23 cellular contexts compared by ENCODE assay signal in the genomic region with DNA sequence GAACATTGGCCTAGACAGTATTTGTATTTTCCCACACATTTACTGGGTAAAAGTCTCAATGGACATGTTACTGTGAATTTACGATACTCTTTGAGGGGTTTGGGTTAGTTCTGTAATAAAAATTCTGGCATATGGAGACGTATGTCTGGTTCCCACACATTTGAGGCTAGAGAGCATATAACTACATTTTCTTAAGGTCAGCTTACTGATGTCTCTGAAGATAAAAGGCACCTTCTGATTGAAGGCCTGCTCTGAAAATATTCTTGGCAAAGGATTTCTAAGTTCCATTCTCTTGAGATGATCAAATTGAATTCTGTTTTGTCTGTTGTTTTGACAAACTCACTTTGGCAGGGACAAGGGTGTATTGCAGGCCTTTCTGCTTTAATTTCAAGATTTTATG.
"Had no signal": no experiment of that assay in that cellular context is flagged by ENCODE, and none has a peak within 500 bp of the region (broad histone marks: within the 10 kb centered on the region; RNA-seq: fewer than 3 reads in every experiment).

No MANE protein-coding gene starts in this region.

- H3K4me3 ChIP-seq: body of pancreas, colonic mucosa, dorsolateral prefrontal cortex, heart left ventricle, left lung, lower lobe of right lung, thyroid gland, upper lobe of left lung had no signal

- H3K27ac ChIP-seq: body of pancreas, colonic mucosa, dorsolateral prefrontal cortex, foreskin keratinocyte, left lung, lower lobe of right lung, thyroid gland had no signal

- ATAC-seq: activated CD4-positive, alpha-beta T cell treated with anti-CD3 and anti-CD28 coated beads for 36 hours; activated CD8-positive, alpha-beta memory T cell treated with anti-CD3 and anti-CD28 coated beads, Interleukin-2, amount 10 ng/mL, durations not matched to agents 7 days and 5 days; activated CD8-positive, alpha-beta T cell treated with anti-CD3 and anti-CD28 coated beads, Interleukin-2, amount 10 ng/mL, durations not matched to agents 7 days and 5 days; activated naive CD8-positive, alpha-beta T cell treated with anti-CD3 and anti-CD28 coated beads, Interleukin-2, amount 50 U/mL, for 24 hours; body of pancreas; foreskin keratinocyte; left lung; lower lobe of right lung; natural killer cell had no signal

- H3K27me3 ChIP-seq: body of pancreas, colonic mucosa, dorsolateral prefrontal cortex, foreskin keratinocyte, heart left ventricle, left lung, thyroid gland, upper lobe of left lung had no signal

- H3K4me1 ChIP-seq: body of pancreas, colonic mucosa, foreskin keratinocyte, left lung, lower lobe of right lung, thyroid gland, upper lobe of left lung had no signal

- H3K36me3 ChIP-seq: colonic mucosa, heart left ventricle, left lung, lower lobe of right lung, thyroid gland, upper lobe of left lung had no signal

- DNase-seq: activated CD4-positive, alpha-beta T cell treated with anti-CD3 and anti-CD28 coated beads for 36 hours; activated CD4-positive, CD25-positive, alpha-beta regulatory T cell; activated CD8-positive, alpha-beta memory T cell treated with anti-CD3 and anti-CD28 coated beads, Interleukin-2, amount 10 ng/mL, durations not matched to agents 7 days and 5 days; activated CD8-positive, alpha-beta T cell treated with anti-CD3 and anti-CD28 coated beads, Interleukin-2, amount 10 ng/mL, durations not matched to agents 7 days and 5 days; activated naive CD8-positive, alpha-beta T cell treated with anti-CD3 and anti-CD28 coated beads, Interleukin-2, amount 50 U/mL, for 24 hours; activated T-cell treated with anti-CD3 and anti-CD28 coated beads, Interleukin-2, amount 50 U/mL, for 48 hours; body of pancreas; colonic mucosa; dorsolateral prefrontal cortex; effector memory CD4-positive, alpha-beta T cell; erythroblast; foreskin keratinocyte; kidney glomerular epithelial cell; left lung; lower lobe of right lung; natural killer cell; posterior cingulate gyrus; stimulated activated CD4-positive, alpha-beta T cell treated with anti-CD3 and anti-CD28 coated beads, Interleukin-2, amount 100 ng/mL, for 48 hours; substantia nigra; T-helper 1 cell; thyroid gland; upper lobe of left lung had no signal

- H3K9me3 ChIP-seq: body of pancreas, colonic mucosa, thyroid gland, upper lobe of left lung had no signal
